1 cellular context compared by ENCODE assay signal in genomic region chr2:215441560-215442391, GRCh38.
TF ChIP-seq lines count a peak whose summit lies in the region.

No MANE protein-coding gene starts in this region.

TF ChIP-seq in A549, 52 proteins besides CTCF, POLR2A, EP300 and RAD21:
- TF ChIP-seq ELK1 (IDR thresholded peaks at IDR 0.05; ENCODE audit: low read depth, low read length) (no peak), ZC3H11A (IDR thresholded peaks at IDR 0.05) (no peak), PBX3 (IDR thresholded peaks at IDR 0.05) (no peak)
